2 cellular contexts compared by ENCODE assay signal in the genomic region with DNA sequence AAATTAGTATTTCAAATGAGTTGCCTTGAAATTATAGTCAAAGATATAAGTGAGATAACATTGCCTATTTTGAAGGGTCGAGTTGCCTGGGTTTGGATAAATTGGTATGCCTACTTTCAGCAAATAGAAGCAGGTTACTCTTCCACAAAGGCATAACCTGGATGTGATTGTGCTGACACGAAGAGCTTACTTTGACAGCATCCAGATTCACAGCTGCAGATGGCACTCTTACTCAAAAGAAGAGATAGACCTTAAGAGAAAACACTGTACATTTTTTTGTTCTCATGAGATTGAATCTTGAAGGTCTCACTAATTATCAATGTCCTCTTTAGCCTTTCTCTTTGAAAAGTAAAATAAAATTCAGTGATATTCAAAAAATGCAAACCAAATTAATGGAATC.
TF ChIP-seq lines count a peak whose summit lies in the region.

No MANE protein-coding gene starts in this region.

TF ChIP-seq in SK-N-SH, 30 proteins besides CTCF, POLR2A, EP300 and RAD21 (continued from another document):
- TF ChIP-seq REST (IDR thresholded peaks at IDR 0.05; ENCODE audit: low read depth, low read length) (no peak), ZBTB33 (IDR thresholded peaks at IDR 0.05; ENCODE audit: borderline replicate concordance, low read depth) (no peak), ELF1 (IDR thresholded peaks at IDR 0.05) (no peak), TCF12 (IDR thresholded peaks at IDR 0.05) (no peak), SMC3 (IDR thresholded peaks at IDR 0.05; ENCODE audit: low read depth, low read length) (no peak), FOXM1 (IDR thresholded peaks at IDR 0.05; ENCODE audit: low read depth) (no peak)

TF ChIP-seq in SK-N-SH treated with all-trans-retinoic acid at 6 μM for 48 hours, 23 proteins besides CTCF, POLR2A, EP300 and RAD21 (continued from another document):
- no peak for TF ChIP-seq POU6F1 (CRISPR knock-in tag; IDR thresholded peaks at IDR 0.05; ENCODE audit: borderline replicate concordance, low read depth)
- no peak for TF ChIP-seq CREB5 (CRISPR knock-in tag; IDR thresholded peaks at IDR 0.05; ENCODE audit: low read depth)
- TF ChIP-seq ZNF8 (CRISPR knock-in tag; IDR thresholded peaks at IDR 0.05) = no peak
- TF ChIP-seq CSDC2 (CRISPR knock-in tag; IDR thresholded peaks at IDR 0.05) = no peak
- no peak for TF ChIP-seq SNAI2 (CRISPR knock-in tag; IDR thresholded peaks at IDR 0.05)
- no peak for TF ChIP-seq ZFP3 (CRISPR knock-in tag; IDR thresholded peaks at IDR 0.05)
- TF ChIP-seq BACH2 (CRISPR knock-in tag; IDR thresholded peaks at IDR 0.05; ENCODE audit: borderline replicate concordance) = no peak
- TF ChIP-seq TCF4 (CRISPR knock-in tag; IDR thresholded peaks at IDR 0.05; ENCODE audit: borderline replicate concordance) = no peak
- no peak for TF ChIP-seq GLIS3 (CRISPR knock-in tag; IDR thresholded peaks at IDR 0.05)
- no peak for TF ChIP-seq ZNF70 (CRISPR knock-in tag; IDR thresholded peaks at IDR 0.05)
- TF ChIP-seq ZFP30 (CRISPR knock-in tag; IDR thresholded peaks at IDR 0.05) = no peak
